ENCODE assay signal across 12 cellular contexts in the genomic region with DNA sequence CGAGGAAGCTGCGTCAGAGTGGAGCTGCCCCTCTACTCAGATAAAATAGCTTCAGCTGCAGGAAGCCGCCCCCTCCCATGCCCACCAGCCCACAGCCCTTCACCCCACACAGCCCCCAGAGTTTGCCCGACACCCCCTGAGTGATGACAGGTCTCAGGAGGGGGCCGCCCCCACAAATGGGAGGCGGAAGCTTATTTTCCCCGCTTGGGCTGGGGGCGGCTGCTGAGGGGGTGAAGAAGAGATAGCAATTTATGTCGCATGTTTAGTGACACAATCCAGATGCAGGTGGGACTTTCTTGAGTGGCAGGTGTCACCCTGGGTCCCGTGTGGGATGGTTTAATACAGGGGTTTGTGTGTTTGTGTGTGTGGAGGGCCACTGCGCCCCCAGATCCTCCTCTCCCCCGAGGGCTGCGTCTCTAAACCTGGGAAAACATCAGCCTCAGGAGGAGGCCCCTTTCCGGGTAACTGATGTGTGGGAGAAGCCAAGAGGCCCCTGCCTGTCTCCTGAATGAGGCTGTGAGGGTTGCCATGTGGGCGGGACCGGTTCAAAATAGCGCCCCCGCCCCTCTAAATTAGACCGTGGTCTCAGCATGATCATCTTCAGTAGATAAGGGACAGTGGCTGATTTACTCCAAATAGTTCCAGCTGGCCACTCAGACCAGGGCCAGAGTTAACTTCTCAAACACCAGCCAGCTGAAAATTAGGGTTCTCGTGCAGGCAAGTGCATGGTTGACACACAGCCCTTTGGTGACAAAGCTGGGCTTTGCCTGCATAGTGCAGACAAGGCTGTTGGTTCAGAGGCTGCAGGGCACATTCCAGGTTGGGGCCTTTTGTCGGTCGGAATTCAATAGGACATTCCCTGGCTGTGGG. TPM values are rescaled to one million over a fixed set of nuclear protein-coding genes. Genes with fewer than 3 reads are reported as not detected.
A peak's percentile ranks its signal among the peaks of the same experiment; 100 is the strongest.
DNase-seq lines count a peak whose midpoint lies in the region; ATAC-seq and TF ChIP-seq lines count a peak whose summit lies in the region.
"Had no signal": no experiment of that assay in that cellular context is flagged by ENCODE, and none has a peak within 500 bp of the region (broad histone marks: within the 10 kb centered on the region; RNA-seq: fewer than 3 reads in every experiment).

No MANE protein-coding gene starts in this region.

- in situ Hi-C loops in gastrocnemius medialis (cut with MboI; ENCODE audit: low sequenced_read_pairs in 4 of 4) = loop anchor here in 1 of 4 donors (25.0 kb wide), 1 partner anchor 833 kb away; no protein-coding TSS in a partner anchor

- H3K36me3 ChIP-seq in adipocyte (ENCODE audit: control insufficient read depth, insufficient read depth, low read length, severe bottlenecking) (no peaks in the 10 kb centered on the region), gastrocnemius medialis (no peaks in the 10 kb centered on the region)

- TF ChIP-seq POLR2A in gastrocnemius medialis (IDR thresholded peaks at IDR 0.05) = no peak

- ATAC-seq in gastrocnemius medialis (no peak), GM21619 (IDR thresholded peaks at IDR 0.05; ENCODE audit: unreplicated experiment) (no peak), GM18870 (IDR thresholded peaks at IDR 0.05; ENCODE audit: unreplicated experiment) (no peak), HG03571 (IDR thresholded peaks at IDR 0.05; ENCODE audit: unreplicated experiment) (no peak)
- ATAC-seq: activated T-cell treated with anti-CD3 and anti-CD28 coated beads, Interleukin-2, amount 50 U/mL, for 72 hours had no signal

- H3K27ac ChIP-seq in gastrocnemius medialis = peak overlapping the region in 3 of 4 donors; percentile 62 to 73 (median 68)
- H3K27ac ChIP-seq: C4-2B had no signal

- no peak for TF ChIP-seq CTCF in gastrocnemius medialis (IDR thresholded peaks at IDR 0.05 in 4 of 5, conservative IDR thresholded peaks at IDR 0.05 in 1 of 5)

- DNase-seq in GM03348 (ENCODE audit: low spot score) = peak; percentile 42
- peak; percentile 56 for DNase-seq in adipocyte (ENCODE audit: low read depth)
- DNase-seq in iPS-NIHi11 (ENCODE audit: low spot score) = peak; percentile 59
- no peak for DNase-seq in gastrocnemius medialis
- no peak for DNase-seq in SW 1271 (lab: John Stamatoyannopoulos, UW)
- DNase-seq: activated CD4-positive, alpha-beta T cell treated with anti-CD3 and anti-CD28 coated beads for 48 hours; activated T-cell treated with anti-CD3 and anti-CD28 coated beads, Interleukin-2, amount 50 U/mL, for 72 hours had no signal

- H3K27me3 ChIP-seq in adipocyte (replicated peaks; ENCODE audit: control insufficient read depth, insufficient read depth, low read length) = no peaks in the 10 kb centered on the region
- H3K27me3 ChIP-seq in gastrocnemius medialis = peaks cover 0 to 2% (median 0%) of the 10 kb centered on the region in 3 donors

- H3K4me3 ChIP-seq in adipocyte (ENCODE audit: low read length) (peak overlapping the region; percentile 76), gastrocnemius medialis (no peak overlapping the region)

- H3K9me3 ChIP-seq in adipocyte (ENCODE audit: control insufficient read depth, low read length) = no peaks in the 10 kb centered on the region
- no peaks in the 10 kb centered on the region for H3K9me3 ChIP-seq in gastrocnemius medialis

- intact Hi-C loops in gastrocnemius medialis (cut with DNase I; ENCODE audit: low total_unique reads) = no loop called here

- H3K9ac ChIP-seq in adipocyte (ENCODE audit: low read length) = peak overlapping the region; percentile 85

- H3K4me1 ChIP-seq in adipocyte (ENCODE audit: control insufficient read depth, insufficient read depth, low read length) (peaks cover 64% of the 10 kb centered on the region), gastrocnemius medialis (peaks cover 6 to 7% of the 10 kb centered on the region in 2 donors)

RNA-seq across cellular contexts. Expression of a gene that starts 55.6 kb away (rescaled TPM):
- total RNA-seq in gastrocnemius medialis = 1 to 10 TPM in 2 of 4 donors, under 1 TPM in 2; 0.92 to 1.9 (median 1.0) TPM
- total RNA-seq: activated T-cell treated with anti-CD3 and anti-CD28 coated beads, Interleukin-2, amount 50 U/mL, for 72 hours; NCI-H460 had no signal

Comparison
In these comparisons a context has a peak if more than half of its experiments do, and no peak if none do; other contexts are left out.
1. DNase-seq: peak in GM03348 (single experiment), adipocyte (single experiment) and iPS-NIHi11 (single experiment); none in gastrocnemius medialis (0 of 2) and SW 1271 (0 of 2).